ENCODE assay signal across 15 cellular contexts in genomic region chr7:155665079-155665956, GRCh38. TPM values are rescaled to one million over a fixed set of nuclear protein-coding genes. Genes with fewer than 3 reads are reported as not detected.
DNase-seq lines count a peak whose midpoint lies in the region; ATAC-seq and TF ChIP-seq lines count a peak whose summit lies in the region.
"Had no signal": no experiment of that assay in that cellular context is flagged by ENCODE, and none has a peak within 500 bp of the region (broad histone marks: within the 10 kb centered on the region; RNA-seq: fewer than 3 reads in every experiment).

No MANE protein-coding gene starts in this region.

- H3K27me3 ChIP-seq in ACC112 (ENCODE audit: insufficient read depth, low read length), result no peaks in the 10 kb centered on the region
- H3K27me3 ChIP-seq in right lobe of liver, result no peaks in the 10 kb centered on the region
- H3K27me3 ChIP-seq in gastroesophageal sphincter, result no peaks in the 10 kb centered on the region
- H3K27me3 ChIP-seq: BE2C, body of pancreas had no signal

- TF ChIP-seq CTCF in right lobe of liver (IDR thresholded peaks at IDR 0.05) (no peak), gastroesophageal sphincter (IDR thresholded peaks at IDR 0.05) (no peak)

- H3K9me3 Mint-ChIP-seq in activated T-helper 17 cell treated with anti-CD3 and anti-CD28 coated beads, Interleukin-2, amount 50 U/mL, for 72 hours, result no peaks in the 10 kb centered on the region

- 23% methylated on average over 9 of the region's 9 CpGs for WGBS in right lobe of liver (ENCODE audit: insufficient coverage, low coverage, low lambda C conversion rate, missing lambda C conversion rate)
- WGBS in gastroesophageal sphincter (ENCODE audit: low coverage in 1 of 2), 2 donors, result 82 to 84% methylated on average over 8 to 9 of the region's 9 CpGs

- ATAC-seq in activated T-helper 17 cell treated with anti-CD3 and anti-CD28 coated beads, Interleukin-2, amount 50 U/mL, for 72 hours (replicated peaks), result no peak
- ATAC-seq in right lobe of liver (peak; percentile 64 to 85 (median 82)), gastroesophageal sphincter (no peak), GM19467 (IDR thresholded peaks at IDR 0.05; ENCODE audit: unreplicated experiment) (no peak)
- ATAC-seq: body of pancreas had no signal

- H3K36me3 ChIP-seq in ACC112 (ENCODE audit: insufficient read depth, low read length), result no peaks in the 10 kb centered on the region
- H3K36me3 ChIP-seq in right lobe of liver, result no peaks in the 10 kb centered on the region
- no peaks in the 10 kb centered on the region for H3K36me3 ChIP-seq in gastroesophageal sphincter

- H3K4me3 Mint-ChIP-seq in activated T-helper 17 cell treated with anti-CD3 and anti-CD28 coated beads, Interleukin-2, amount 50 U/mL, for 72 hours, result peak overlapping the region; percentile 37

- peaks cover 70% of the 10 kb centered on the region for H3K4me1 Mint-ChIP-seq in activated T-helper 17 cell treated with anti-CD3 and anti-CD28 coated beads, Interleukin-2, amount 50 U/mL, for 72 hours

- H3K9me3 ChIP-seq in right lobe of liver (no peaks in the 10 kb centered on the region), gastroesophageal sphincter (no peaks in the 10 kb centered on the region)
- H3K9me3 ChIP-seq: BE2C, body of pancreas had no signal

- peak overlapping the region; percentile 23 for H3K27ac Mint-ChIP-seq in activated T-helper 17 cell treated with anti-CD3 and anti-CD28 coated beads, Interleukin-2, amount 50 U/mL, for 72 hours

- TF ChIP-seq EP300 in gastroesophageal sphincter (IDR thresholded peaks at IDR 0.05), result no peak

- H3K27me3 Mint-ChIP-seq in activated T-helper 17 cell treated with anti-CD3 and anti-CD28 coated beads, Interleukin-2, amount 50 U/mL, for 72 hours, result no peaks in the 10 kb centered on the region

- intact Hi-C loops in right lobe of liver (cut with DNase I), result no loop called here

- peaks cover 30% of the 10 kb centered on the region for H3K4me1 ChIP-seq in ACC112 (ENCODE audit: control insufficient read depth, insufficient read depth, low read length, unreplicated experiment)
- H3K4me1 ChIP-seq in right lobe of liver, result peaks cover 0 to 31% (median 12%) of the 10 kb centered on the region in 4 donors
- peaks cover 0 to 75% (median 10%) of the 10 kb centered on the region in 3 donors for H3K4me1 ChIP-seq in gastroesophageal sphincter
- H3K4me1 ChIP-seq: BE2C had no signal

- DNase-seq in EH (ENCODE audit: low read depth) (peak; percentile 24), right lobe of liver (peak in 1 of 3 donors; percentile 54), NCI-H1092 (lab: John Stamatoyannopoulos, UW) (no peak), NK-92 (lab: John Stamatoyannopoulos, UW; ENCODE audit: unreplicated experiment) (no peak)
- DNase-seq: BE2C; body of pancreas; KBM-7; NCI-H146; NCI-H526 treated with DMSO at 0.1 percent for 48 hours; SHP77; stimulated activated CD4-positive, alpha-beta T cell treated with anti-CD3 and anti-CD28 coated beads, Interleukin-1b, Interleukin-23, amount 100 ng/mL, for 48 hours had no signal

- no peak for TF ChIP-seq POLR2A in right lobe of liver (IDR thresholded peaks at IDR 0.05)
- TF ChIP-seq POLR2A in gastroesophageal sphincter (IDR thresholded peaks at IDR 0.05), result no peak

- peaks cover 52% of the 10 kb centered on the region for H3K36me3 Mint-ChIP-seq in activated T-helper 17 cell treated with anti-CD3 and anti-CD28 coated beads, Interleukin-2, amount 50 U/mL, for 72 hours (ENCODE audit: low read depth)

- no peak overlapping the region for H2AFZ ChIP-seq in ACC112 (ENCODE audit: low read length, unreplicated experiment)

- peaks cover 88% of the 10 kb centered on the region for H3K79me2 ChIP-seq in ACC112 (ENCODE audit: control insufficient read depth, insufficient read depth, low read length, unreplicated experiment)

- H3K4me3 ChIP-seq in ACC112 (ENCODE audit: low read depth, low read length) (peak overlapping the region; percentile 53), right lobe of liver (no peak overlapping the region), gastroesophageal sphincter (no peak overlapping the region)
- H3K4me3 ChIP-seq: body of pancreas had no signal

- H3K27ac ChIP-seq in ACC112 (ENCODE audit: low read depth, low read length), result peak overlapping the region; percentile 82
- no peak overlapping the region for H3K27ac ChIP-seq in right lobe of liver
- H3K27ac ChIP-seq in gastroesophageal sphincter, result no peak overlapping the region
- H3K27ac ChIP-seq: body of pancreas had no signal

RNA-seq across cellular contexts. Expression of gene RBM33, which starts 20.9 kb away (rescaled TPM):
- 100 to 1,000 TPM in 1 of 2 donors, 10 to 100 TPM in 1; 79.6 to 114 TPM for total RNA-seq in activated T-helper 17 cell treated with anti-CD3 and anti-CD28 coated beads, Interleukin-2, amount 50 U/mL, for 72 hours
- total RNA-seq in right lobe of liver, result 10 to 100 TPM; 24.9 to 55.1 (median 32.0) TPM
- 10 to 100 TPM; 25.2 to 67.4 (median 37.6) TPM for total RNA-seq in gastroesophageal sphincter

Comparison
In these comparisons a context has a peak if more than half of its experiments do, and no peak if none do; other contexts are left out.
1. ATAC-seq: peak in right lobe of liver (4 of 4); none in activated T-helper 17 cell treated with anti-CD3 and anti-CD28 coated beads, Interleukin-2, amount 50 U/mL, for 72 hours (single experiment), gastroesophageal sphincter (single experiment) and GM19467 (single experiment).